8 cellular contexts compared by ENCODE assay signal in genomic region chr19:39792999-39793546, GRCh38. TPM values are rescaled to one million over a fixed set of nuclear protein-coding genes. Genes with fewer than 3 reads are reported as not detected.
DNase-seq lines count a peak whose midpoint lies in the region; ATAC-seq, FAIRE-seq and TF ChIP-seq lines count a peak whose summit lies in the region.

No MANE protein-coding gene starts in this region.

- no peaks in the 10 kb centered on the region for H3K79me2 ChIP-seq in keratinocyte (ENCODE audit: control insufficient read depth, insufficient read depth, low read length)

- peak; percentile 57 for FAIRE-seq in keratinocyte (lab: Jason Lieb, UNC)

- H3K27ac Mint-ChIP-seq in central memory CD8-positive, alpha-beta T cell (ENCODE audit: low read depth) = no peak overlapping the region

- DNase-seq in ELR (ENCODE audit: low read depth) (peak; percentile 76), NCI-H226 (peak; percentile 43), keratinocyte (ENCODE audit: low read depth, low spot score) (no peak)
- peak; percentile 79 for DNase-seq in activated CD4-positive, CD25-positive, alpha-beta regulatory T cell treated with anti-CD3 and anti-CD28 coated beads, Interleukin-2, amount 50 U/mL, for 72 hours
- peak; percentile 61 to 73 for DNase-seq in central memory CD8-positive, alpha-beta T cell (ENCODE audit: low spot score in 2 of 2)
- DNase-seq in stimulated activated CD4-positive, alpha-beta T cell treated with anti-CD3 and anti-CD28 coated beads, Interleukin-12 subunit alpha, Interleukin-12 subunit beta, amount 100 ng/mL, for 4 hours = peak; percentile 69

- H3K36me3 Mint-ChIP-seq in central memory CD8-positive, alpha-beta T cell (ENCODE audit: insufficient read depth) = peaks cover 1% of the 10 kb centered on the region

- peak overlapping the region; percentile 72 for H3K4me3 Mint-ChIP-seq in central memory CD8-positive, alpha-beta T cell

- H3K9me1 ChIP-seq in keratinocyte (ENCODE audit: control insufficient read depth, extremely low read depth, insufficient read depth, low read length) = no peaks in the 10 kb centered on the region

- dilution Hi-C loops in keratinocyte (cut with MboI; ENCODE audit: extremely low pct_ligation_motif_present, low sequenced_read_pairs) = no loop called here

- ATAC-seq in HG02938 (IDR thresholded peaks at IDR 0.05; ENCODE audit: unreplicated experiment) = peak; percentile 62
- peak; percentile 92 for ATAC-seq in central memory CD8-positive, alpha-beta T cell (replicated peaks; ENCODE audit: extremely low read depth, poor library complexity, severe bottlenecking)
- ATAC-seq in GM21360 (IDR thresholded peaks at IDR 0.05; ENCODE audit: unreplicated experiment) = no peak

- no peak overlapping the region for H3K27ac ChIP-seq in keratinocyte (ENCODE audit: control insufficient read depth, insufficient read depth, low read length)

- no peaks in the 10 kb centered on the region for H3K36me3 ChIP-seq in keratinocyte (ENCODE audit: control insufficient read depth in 2 of 2, extremely low read depth in 1 of 2, insufficient read depth in 2 of 2, low read length in 2 of 2)

- H3K9me3 ChIP-seq in keratinocyte (ENCODE audit: control insufficient read depth, low read depth, low read length) = no peaks in the 10 kb centered on the region

- peak overlapping the region; percentile 75 for H3K4me2 ChIP-seq in keratinocyte (ENCODE audit: control insufficient read depth, extremely low read depth, insufficient read depth, low read depth, low read length)

- peak; percentile 82 to 96 (median 96) for TF ChIP-seq CTCF in keratinocyte (optimal IDR thresholded peaks at IDR 0.05 in 1 of 3, IDR thresholded peaks at IDR 0.05 in 1 of 3, conservative IDR thresholded peaks at IDR 0.05 in 1 of 3; ENCODE audit: extremely low read depth in 1 of 3, insufficient read depth in 2 of 3, low read length in 3 of 3)

- H3K27me3 Mint-ChIP-seq in central memory CD8-positive, alpha-beta T cell = peaks cover 13% of the 10 kb centered on the region

- no peak overlapping the region for H3K9ac ChIP-seq in keratinocyte (ENCODE audit: control insufficient read depth, extremely low read depth, insufficient read depth, low read length)

- no peaks in the 10 kb centered on the region for H3K4me1 ChIP-seq in keratinocyte (ENCODE audit: control insufficient read depth, extremely low read depth, insufficient read depth, low read length)

- peaks cover 4% of the 10 kb centered on the region for H3K27me3 ChIP-seq in keratinocyte (ENCODE audit: control insufficient read depth, extremely low read depth, insufficient read depth, low read length)

- peaks cover 3% of the 10 kb centered on the region for H3K9me3 Mint-ChIP-seq in central memory CD8-positive, alpha-beta T cell

- peak overlapping the region; percentile 90 for H2AFZ ChIP-seq in keratinocyte (ENCODE audit: control insufficient read depth, low read length)

- peak overlapping the region; percentile 18 to 61 (median 45) for H3K4me3 ChIP-seq in keratinocyte (ENCODE audit: control insufficient read depth in 2 of 3, extremely low read depth in 1 of 3, insufficient read depth in 2 of 3, low read depth in 1 of 3, low read length in 3 of 3)

- no peaks in the 10 kb centered on the region for H4K20me1 ChIP-seq in keratinocyte (ENCODE audit: control insufficient read depth, extremely low read depth, insufficient read depth, low read length)

- peaks cover 6% of the 10 kb centered on the region for H3K4me1 Mint-ChIP-seq in central memory CD8-positive, alpha-beta T cell

RNA-seq across cellular contexts. Expression of gene LEUTX, which starts 14.4 kb away (rescaled TPM):
- not detected in 3 replicates for polyA plus RNA-seq in keratinocyte
- not detected for polyA plus RNA-seq in keratinocyte (2011; ENCODE audit: low read depth)
- polyA plus RNA-seq in keratinocyte (2011; cell fraction: cytosol; rRNA removed) = not detected in 2 replicates
- not detected in 2 replicates for polyA plus RNA-seq in keratinocyte (2011; cell fraction: nucleus; rRNA removed)
- not detected in 2 replicates for polyA plus RNA-seq in keratinocyte (2012; ENCODE audit: low replicate concordance)
- not detected in 3 replicates for polyA minus RNA-seq in keratinocyte
- polyA minus RNA-seq in keratinocyte (2011; cell fraction: cytosol; rRNA and poly(A)+ RNA removed) = not detected
- polyA minus RNA-seq in keratinocyte (2011; cell fraction: nucleus; rRNA and poly(A)+ RNA removed) = not detected in 2 replicates

RNA-seq across cellular contexts. Expression of gene DYRK1B, which starts 40.9 kb away (rescaled TPM):
- 4.3 to 6.4 TPM (median 4.6 TPM) in 3 replicates for polyA plus RNA-seq in keratinocyte
- 10.9 TPM for polyA plus RNA-seq in keratinocyte (2011; ENCODE audit: low read depth)
- 2.8 and 5.9 TPM in 2 replicates for polyA plus RNA-seq in keratinocyte (2011; cell fraction: cytosol; rRNA removed)
- 9.7 and 10.5 TPM in 2 replicates for polyA plus RNA-seq in keratinocyte (2011; cell fraction: nucleus; rRNA removed)
- polyA plus RNA-seq in keratinocyte (2012; ENCODE audit: low replicate concordance) = 6.2 and 7.0 TPM in 2 replicates
- polyA minus RNA-seq in keratinocyte = 4.6 to 25.6 TPM (median 8.0 TPM) in 3 replicates
- polyA minus RNA-seq in keratinocyte (2011; cell fraction: cytosol; rRNA and poly(A)+ RNA removed) = 12.5 TPM
- 7.8 and 12.6 TPM in 2 replicates for polyA minus RNA-seq in keratinocyte (2011; cell fraction: nucleus; rRNA and poly(A)+ RNA removed)

RNA-seq across cellular contexts. Expression of gene FBL, which starts 53.1 kb away (rescaled TPM):
- 222 to 357 TPM (median 301 TPM) in 3 replicates for polyA plus RNA-seq in keratinocyte
- polyA plus RNA-seq in keratinocyte (2011; ENCODE audit: low read depth) = 42.3 TPM
- 254 and 305 TPM in 2 replicates for polyA plus RNA-seq in keratinocyte (2011; cell fraction: cytosol; rRNA removed)
- 122 and 173 TPM in 2 replicates for polyA plus RNA-seq in keratinocyte (2011; cell fraction: nucleus; rRNA removed)
- 135 and 295 TPM in 2 replicates for polyA plus RNA-seq in keratinocyte (2012; ENCODE audit: low replicate concordance)
- 332 to 744 TPM (median 382 TPM) in 3 replicates for polyA minus RNA-seq in keratinocyte
- 115 TPM for polyA minus RNA-seq in keratinocyte (2011; cell fraction: cytosol; rRNA and poly(A)+ RNA removed)
- polyA minus RNA-seq in keratinocyte (2011; cell fraction: nucleus; rRNA and poly(A)+ RNA removed) = 26.9 and 28.7 TPM in 2 replicates

RNA-seq across cellular contexts. Expression of gene CLC, which starts 55.2 kb away (rescaled TPM):
- polyA plus RNA-seq in keratinocyte = not detected in 3 replicates
- not detected for polyA plus RNA-seq in keratinocyte (2011; ENCODE audit: low read depth)
- not detected in 2 replicates for polyA plus RNA-seq in keratinocyte (2011; cell fraction: cytosol; rRNA removed)
- not detected in 2 replicates for polyA plus RNA-seq in keratinocyte (2011; cell fraction: nucleus; rRNA removed)
- polyA plus RNA-seq in keratinocyte (2012; ENCODE audit: low replicate concordance) = not detected in 2 replicates
- not detected in 3 replicates for polyA minus RNA-seq in keratinocyte
- polyA minus RNA-seq in keratinocyte (2011; cell fraction: cytosol; rRNA and poly(A)+ RNA removed) = not detected
- not detected in 2 replicates for polyA minus RNA-seq in keratinocyte (2011; cell fraction: nucleus; rRNA and poly(A)+ RNA removed)
